1 cellular context compared by ENCODE assay signal in genomic region chr1:9179450-9179849, GRCh38.
TF ChIP-seq lines count a peak whose summit lies in the region.

No MANE protein-coding gene starts in this region.

TF ChIP-seq in HepG2, 621 proteins besides CTCF, POLR2A, EP300 and RAD21:
- TF ChIP-seq ATF3 (CRISPR knock-in tag; IDR thresholded peaks at IDR 0.05): no peak
- TF ChIP-seq NFYC (CRISPR knock-in tag; IDR thresholded peaks at IDR 0.05): no peak
- no peak for TF ChIP-seq ZBTB49 (CRISPR knock-in tag; IDR thresholded peaks at IDR 0.05; ENCODE audit: borderline replicate concordance)
- no peak for TF ChIP-seq CCDC6 (CRISPR knock-in tag; IDR thresholded peaks at IDR 0.05)
- TF ChIP-seq ZNF138 (CRISPR knock-in tag; IDR thresholded peaks at IDR 0.05; ENCODE audit: low read depth): no peak
